18 cellular contexts compared by ENCODE assay signal in the genomic region with DNA sequence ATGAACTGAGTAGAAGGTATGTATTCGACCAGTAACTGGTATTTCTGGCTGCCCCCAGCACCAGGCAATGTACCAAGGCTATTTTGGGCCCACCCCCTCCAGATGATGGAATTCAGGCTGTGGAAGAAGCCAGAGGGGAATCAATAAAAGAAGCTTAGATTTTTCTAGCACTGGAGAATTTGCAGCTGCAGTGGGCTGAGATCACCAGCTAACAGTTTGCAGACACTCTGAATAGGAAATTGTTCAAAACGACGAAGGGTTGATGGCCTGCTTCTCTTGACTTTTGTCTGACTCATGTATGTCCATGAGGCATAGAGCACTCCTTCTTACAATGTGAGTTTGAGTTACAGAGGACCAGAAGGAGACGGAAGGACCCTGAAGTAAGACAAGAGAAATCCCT. TPM values are rescaled to one million over a fixed set of nuclear protein-coding genes. Genes with fewer than 3 reads are reported as not detected.
DNase-seq lines count a peak whose midpoint lies in the region; ATAC-seq and TF ChIP-seq lines count a peak whose summit lies in the region.
"Had no signal": no experiment of that assay in that cellular context is flagged by ENCODE, and none has a peak within 500 bp of the region (broad histone marks: within the 10 kb centered on the region; RNA-seq: fewer than 3 reads in every experiment).

No MANE protein-coding gene starts in this region.

- no peak overlapping the region for H2AFZ ChIP-seq in IMR-90 (replicated peaks; ENCODE audit: low read length, poor library complexity)
- H2AFZ ChIP-seq: neural progenitor cell had no signal

- POLR2A ChIA-PET in IMR-90 (lab: Charles Lee; ENCODE audit: unreplicated experiment): no interaction called here

- no peaks in the 10 kb centered on the region for H3K9me3 ChIP-seq in IMR-90 (ENCODE audit: control insufficient read depth, insufficient read depth, low read length)
- no peaks in the 10 kb centered on the region for H3K9me3 ChIP-seq in lung (ENCODE audit: control insufficient read depth in 2 of 2, insufficient read depth in 1 of 2, low read length in 1 of 2)
- H3K9me3 ChIP-seq in skeletal muscle tissue (ENCODE audit: control insufficient read depth in 3 of 3, low read length in 3 of 3): no peaks in the 10 kb centered on the region

- BruUV-seq in IMR-90 (replicated peaks; lab: Mats Ljungman, UMichigan): no TSS peak

- peaks cover 12% of the 10 kb centered on the region for H3K36me3 ChIP-seq in IMR-90 (ENCODE audit: control insufficient read depth, insufficient read depth, low read length)
- H3K36me3 ChIP-seq in lung (ENCODE audit: control insufficient read depth in 2 of 2, insufficient read depth in 2 of 2, low read length in 2 of 2): peaks cover 11 to 24% of the 10 kb centered on the region in 2 donors
- peaks cover 16 to 47% (median 45%) of the 10 kb centered on the region in 3 donors for H3K36me3 ChIP-seq in skeletal muscle tissue (ENCODE audit: control insufficient read depth in 3 of 3, insufficient read depth in 3 of 3, low read length in 3 of 3)

- H3K4ac ChIP-seq in IMR-90 (ENCODE audit: low read depth, low read length): peak overlapping the region; percentile 58; the same call in 1 of the 2 replicates

- no peak overlapping the region for H3K23ac ChIP-seq in IMR-90 (ENCODE audit: low read depth, low read length)

- H3K27me3 ChIP-seq in IMR-90 (ENCODE audit: control insufficient read depth, insufficient read depth, low read length) (no peaks in the 10 kb centered on the region), dorsolateral prefrontal cortex (no peaks in the 10 kb centered on the region), lung (ENCODE audit: control insufficient read depth, insufficient read depth) (no peaks in the 10 kb centered on the region), skeletal muscle tissue (ENCODE audit: control insufficient read depth in 3 of 3, insufficient read depth in 3 of 3, low read length in 3 of 3) (no peaks in the 10 kb centered on the region)
- H3K27me3 ChIP-seq: neural progenitor cell had no signal

- in situ Hi-C loops in IMR-90 (cut with MboI; ENCODE audit: low sequenced_read_pairs): no loop called here

- CTCF ChIA-PET in IMR-90 (lab: Yijun Ruan, JAX): no interaction called here

- peaks cover 9% of the 10 kb centered on the region for H4K20me1 ChIP-seq in IMR-90 (ENCODE audit: insufficient read depth, low read length)

- H3K27ac Mint-ChIP-seq in activated naive CD4-positive, alpha-beta T cell treated with anti-CD3 and anti-CD28 coated beads, Interleukin-2, amount 50 U/mL, for 72 hours: no peak overlapping the region
- H3K27ac Mint-ChIP-seq: activated CD4-positive, alpha-beta T cell treated with anti-CD3 and anti-CD28 coated beads, Interleukin-2, amount 10 ng/mL, durations not matched to agents 24 days and 14 days; activated T-cell treated with anti-CD3 and anti-CD28 coated beads, Interleukin-2, amount 50 U/mL, for 24 hours; neural progenitor cell had no signal

- H3K27ac ChIP-seq in IMR-90 (ENCODE audit: insufficient read depth, low read length): peak overlapping the region; percentile 80; the same call in 1 of the 2 replicates
- H3K27ac ChIP-seq in dorsolateral prefrontal cortex: peak overlapping the region; percentile 46 to 96 (median 91)
- H3K27ac ChIP-seq in lung (ENCODE audit: low read depth in 1 of 2, low read length in 1 of 2): peak overlapping the region; percentile 28 to 33
- H3K27ac ChIP-seq in skeletal muscle tissue (ENCODE audit: low read depth, low read length): peak overlapping the region; percentile 21
- H3K27ac ChIP-seq: neural progenitor cell had no signal

- H3K18ac ChIP-seq in IMR-90 (ENCODE audit: low read depth, low read length): peak overlapping the region; percentile 81; the same call in 1 of the 2 replicates

- dilution Hi-C loops in IMR-90 (cut with HindIII; ENCODE audit: low sequenced_read_pairs, unreplicated experiment): no loop called here

- peaks cover 0 to 19% of the 10 kb centered on the region in 2 experiments; a peak in 2 of 4 replicates for H3K79me1 ChIP-seq in IMR-90 (ENCODE audit: low read depth in 1 of 2, low read length in 2 of 2)

- H2AK5ac ChIP-seq in IMR-90 (ENCODE audit: low read depth, low read length): peak overlapping the region; percentile 30; the same call in 1 of the 2 replicates

- peak overlapping the region; percentile 73 for H3K14ac ChIP-seq in IMR-90 (replicated peaks; ENCODE audit: low read depth, low read length)

- peaks cover 18% of the 10 kb centered on the region for H3K4me1 ChIP-seq in IMR-90 (ENCODE audit: control insufficient read depth, insufficient read depth, low read length)
- H3K4me1 ChIP-seq in lung (ENCODE audit: control insufficient read depth in 2 of 2, insufficient read depth in 2 of 2, low read length in 2 of 2): peaks cover 3 to 19% of the 10 kb centered on the region in 2 donors
- peaks cover 13 to 24% (median 20%) of the 10 kb centered on the region in 3 donors for H3K4me1 ChIP-seq in skeletal muscle tissue (ENCODE audit: control insufficient read depth in 3 of 3, insufficient read depth in 3 of 3, low read length in 3 of 3)
- H3K4me1 ChIP-seq: neural progenitor cell had no signal

- H3K9me3 Mint-ChIP-seq in activated naive CD4-positive, alpha-beta T cell treated with anti-CD3 and anti-CD28 coated beads, Interleukin-2, amount 50 U/mL, for 72 hours: no peaks in the 10 kb centered on the region
- H3K9me3 Mint-ChIP-seq: activated CD4-positive, alpha-beta T cell treated with anti-CD3 and anti-CD28 coated beads, Interleukin-2, amount 10 ng/mL, durations not matched to agents 24 days and 14 days; activated T-cell treated with anti-CD3 and anti-CD28 coated beads, Interleukin-2, amount 50 U/mL, for 24 hours; neural progenitor cell had no signal

- H2BK120ac ChIP-seq in IMR-90 (ENCODE audit: low read depth, low read length): peak overlapping the region; percentile 47; the same call in 1 of the 2 replicates

- 51% methylated on average over 3 of the region's 4 CpGs; no CpG with 5 or more reads in 1 of the 2 experiments for WGBS in IMR-90 (ENCODE audit: extremely low coverage in 2 of 2, insufficient read length in 1 of 2), 2 experiments
- WGBS in lung, 2 donors: 81 to 89% methylated on average over 4 of the region's 4 CpGs

- peak overlapping the region; percentile 17 for H2BK5ac ChIP-seq in IMR-90 (ENCODE audit: low read depth, low read length, poor library complexity, severe bottlenecking)

- peak; percentile 67 for DNase-seq in IMR-90
- peak in 6 of 10 donors; percentile 31 to 57 (median 46) for DNase-seq in dorsolateral prefrontal cortex
- no peak for DNase-seq in lung (ENCODE audit: low spot score)
- DNase-seq in HK-2 (ENCODE audit: unreplicated experiment): no peak
- DNase-seq in D341Med (ENCODE audit: low spot score): no peak
- DNase-seq in activated naive CD4-positive, alpha-beta T cell treated with anti-CD3 and anti-CD28 coated beads, Interleukin-2, amount 50 U/mL, for 72 hours (ENCODE audit: low spot score in 2 of 2): no peak
- no peak for DNase-seq in activated CD4-positive, alpha-beta T cell treated with anti-CD3 and anti-CD28 coated beads for 48 hours
- DNase-seq: activated CD4-positive, alpha-beta T cell treated with anti-CD3 and anti-CD28 coated beads, Interleukin-2, amount 10 ng/mL, durations not matched to agents 24 days and 14 days; activated T-cell treated with anti-CD3 and anti-CD28 coated beads, Interleukin-2, amount 50 U/mL, for 24 hours; aorta; DMS53; effector memory CD4-positive, alpha-beta T cell; Kasumi-1; NCI-H1930; NCI-H524 treated with DMSO at 0.1 percent for 48 hours; trophoblast cell had no signal

- peak overlapping the region; percentile 8 for H2AK9ac ChIP-seq in IMR-90 (replicated peaks; ENCODE audit: low read depth, low read length, poor library complexity)

- H2BK15ac ChIP-seq in IMR-90 (ENCODE audit: low read depth, low read length): peak overlapping the region; percentile 67; the same call in 2 of the 3 replicates

- no peak overlapping the region for H3K56ac ChIP-seq in IMR-90 (ENCODE audit: extremely low read depth, insufficient read depth, low read length)

- H3K36me3 Mint-ChIP-seq in activated naive CD4-positive, alpha-beta T cell treated with anti-CD3 and anti-CD28 coated beads, Interleukin-2, amount 50 U/mL, for 72 hours: peaks cover 0 to 4% of the 10 kb centered on the region in 2 donors

- TF ChIP-seq POLR2A in IMR-90 (IDR thresholded peaks at IDR 0.05; ENCODE audit: low read depth, low read length): no peak

- peak overlapping the region in 1 of 2 experiments; percentile 37; a peak in 2 of 4 replicates for H4K8ac ChIP-seq in IMR-90 (ENCODE audit: low read depth in 2 of 2, low read length in 2 of 2)

- 0 out of 2 replicates have a peak overlapping the region, but pooled peaks have one; percentile 17 for H2BK20ac ChIP-seq in IMR-90 (ENCODE audit: low read depth, low read length)

- H3K4me2 ChIP-seq in IMR-90 (ENCODE audit: low read depth, low read length): peak overlapping the region; percentile 44; the same call in 1 of the 2 replicates
- H3K4me2 ChIP-seq: neural progenitor cell had no signal

- no peak for TF ChIP-seq RAD21 in IMR-90 (IDR thresholded peaks at IDR 0.05; ENCODE audit: low read length)

- peaks cover 17% of the 10 kb centered on the region for H3K9me1 ChIP-seq in IMR-90 (ENCODE audit: insufficient read depth, low read length)

- H4K5ac ChIP-seq in IMR-90 (ENCODE audit: low read depth, low read length): peak overlapping the region; percentile 49

- peak overlapping the region; percentile 58 for H4K91ac ChIP-seq in IMR-90 (ENCODE audit: insufficient read depth, low read depth, low read length)

- ATAC-seq in IMR-90 (ENCODE audit: low read depth) (no peak), lung (ENCODE audit: insufficient read depth, low FRiP score) (no peak)
- no peak for ATAC-seq in activated naive CD4-positive, alpha-beta T cell treated with anti-CD3 and anti-CD28 coated beads, Interleukin-2, amount 50 U/mL, for 72 hours

- intact Hi-C loops in IMR-90 (cut with micrococcal nuclease) (loop anchor here (1.0 to 2.0 kb wide), 2 partner anchors 18 to 37 kb away; no protein-coding TSS in a partner anchor), dorsolateral prefrontal cortex (cut with DNase I) (loop anchor here in 1 of 2 donors (2.0 kb wide), 1 partner anchor 38 kb away; the partner anchor contains the start of gene GSTA4)

- TF ChIP-seq CTCF in IMR-90 (conservative IDR thresholded peaks at IDR 0.05; ENCODE audit: low read depth, low read length): no peak
- TF ChIP-seq CTCF in dorsolateral prefrontal cortex (IDR thresholded peaks at IDR 0.05 in 54 of 56, conservative IDR thresholded peaks at IDR 0.05 in 2 of 56; ENCODE audit: low read depth in 1 of 56, partially characterized antibody in 56 of 56): peak in 5 of 56 donors; percentile 8 to 19 (median 12)
- TF ChIP-seq CTCF in lung (IDR thresholded peaks at IDR 0.05; ENCODE audit: control extremely low read depth, extremely low read depth): no peak

- H3K4me3 ChIP-seq in IMR-90 (ENCODE audit: insufficient read depth, low read depth, low read length) (no peak overlapping the region), dorsolateral prefrontal cortex (peak overlapping the region in 3 of 59 donors; percentile 2 to 34 (median 9)), lung (no peak overlapping the region), skeletal muscle tissue (ENCODE audit: low read length in 3 of 3) (no peak overlapping the region)
- H3K4me3 ChIP-seq: neural progenitor cell had no signal

- H3K9ac ChIP-seq in IMR-90 (ENCODE audit: low read depth, low read length): no peak overlapping the region
- H3K9ac ChIP-seq in skeletal muscle tissue (ENCODE audit: low read depth in 1 of 3, low read length in 3 of 3): no peak overlapping the region
- H3K9ac ChIP-seq: neural progenitor cell had no signal

RNA-seq across cellular contexts. Expression of gene CILK1, which starts 28.8 kb away (rescaled TPM):
- total RNA-seq in IMR-90 (2012; rRNA removed) (11.1 and 12.8 TPM in 2 replicates), dorsolateral prefrontal cortex (10 to 100 TPM in 116 of 120 experiments, 1 to 10 TPM in 4; 9.1 to 27.8 (median 14.9) TPM), lung (10 to 100 TPM; 12.0 to 27.4 TPM), skeletal muscle tissue (6.3 TPM)
- polyA plus RNA-seq in IMR-90 (2012; rRNA removed) (8.5 and 9.4 TPM in 2 replicates), lung (1 to 10 TPM; 4.1 to 6.1 TPM)
- 3.1 and 3.8 TPM in 2 replicates for polyA plus RNA-seq in IMR-90 (2012; cell fraction: cytosol; rRNA removed)
- polyA plus RNA-seq in IMR-90 (2012; cell fraction: nucleus; rRNA removed; ENCODE audit: low replicate concordance): 2.9 and 10.5 TPM in 2 replicates
- total RNA-seq in activated naive CD4-positive, alpha-beta T cell treated with anti-CD3 and anti-CD28 coated beads, Interleukin-2, amount 50 U/mL, for 72 hours: 1 to 10 TPM; 2.6 to 6.8 TPM

RNA-seq across cellular contexts. Expression of gene FBXO9, which starts 32.4 kb away (rescaled TPM):
- 36.1 and 49.6 TPM in 2 replicates for total RNA-seq in IMR-90 (2012; rRNA removed)
- polyA plus RNA-seq in IMR-90 (2012; rRNA removed): 65.9 and 82.8 TPM in 2 replicates
- 23.1 and 52.3 TPM in 2 replicates for polyA plus RNA-seq in IMR-90 (2012; cell fraction: cytosol; rRNA removed)
- 85.3 and 198 TPM in 2 replicates for polyA plus RNA-seq in IMR-90 (2012; cell fraction: nucleus; rRNA removed; ENCODE audit: low replicate concordance)
- total RNA-seq in dorsolateral prefrontal cortex: 100 to 1,000 TPM in 115 of 120 experiments, 10 to 100 TPM in 5; 91.4 to 209 (median 146) TPM
- total RNA-seq in lung: 100 to 1,000 TPM in 1 of 2 donors, 10 to 100 TPM in 1; 77.9 to 117 TPM
- polyA plus RNA-seq in lung: 10 to 100 TPM; 26.0 to 63.5 TPM
- 30.8 TPM for total RNA-seq in skeletal muscle tissue
- 10 to 100 TPM; 33.3 to 55.5 TPM for total RNA-seq in activated naive CD4-positive, alpha-beta T cell treated with anti-CD3 and anti-CD28 coated beads, Interleukin-2, amount 50 U/mL, for 72 hours

RNA-seq across cellular contexts. Expression of gene GSTA4, which starts 37.8 kb away (rescaled TPM):
- total RNA-seq in IMR-90 (2012; rRNA removed) (26.9 and 35.8 TPM in 2 replicates), dorsolateral prefrontal cortex (10 to 100 TPM; 26.7 to 82.7 (median 57.8) TPM), lung (100 to 1,000 TPM in 1 of 2 donors, 10 to 100 TPM in 1; 63.9 to 115 TPM), skeletal muscle tissue (35.5 TPM)
- polyA plus RNA-seq in IMR-90 (2012; rRNA removed) (29.6 and 35.6 TPM in 2 replicates), lung (100 to 1,000 TPM in 1 of 2 donors, 10 to 100 TPM in 1; 46.0 to 115 TPM)
- 7.6 and 12.7 TPM in 2 replicates for polyA plus RNA-seq in IMR-90 (2012; cell fraction: cytosol; rRNA removed)
- polyA plus RNA-seq in IMR-90 (2012; cell fraction: nucleus; rRNA removed; ENCODE audit: low replicate concordance): 4.2 and 41.9 TPM in 2 replicates
- total RNA-seq in activated naive CD4-positive, alpha-beta T cell treated with anti-CD3 and anti-CD28 coated beads, Interleukin-2, amount 50 U/mL, for 72 hours: 1 to 10 TPM; 3.0 to 7.9 TPM

Comparison
In these comparisons a context has a peak if more than half of its experiments do, and no peak if none do; other contexts are left out.
1. DNase-seq: peak in IMR-90 (single experiment) and dorsolateral prefrontal cortex (6 of 10); none in lung (single experiment), HK-2 (single experiment), D341Med (single experiment), activated naive CD4-positive, alpha-beta T cell treated with anti-CD3 and anti-CD28 coated beads, Interleukin-2, amount 50 U/mL, for 72 hours (0 of 2) and activated CD4-positive, alpha-beta T cell treated with anti-CD3 and anti-CD28 coated beads for 48 hours (single experiment).
2. H3K27ac ChIP-seq: peak in every context shown above with its lines; median percentile 91 in dorsolateral prefrontal cortex; 80 in IMR-90; 30 in lung; 21 in skeletal muscle tissue.